In the genomic region with DNA sequence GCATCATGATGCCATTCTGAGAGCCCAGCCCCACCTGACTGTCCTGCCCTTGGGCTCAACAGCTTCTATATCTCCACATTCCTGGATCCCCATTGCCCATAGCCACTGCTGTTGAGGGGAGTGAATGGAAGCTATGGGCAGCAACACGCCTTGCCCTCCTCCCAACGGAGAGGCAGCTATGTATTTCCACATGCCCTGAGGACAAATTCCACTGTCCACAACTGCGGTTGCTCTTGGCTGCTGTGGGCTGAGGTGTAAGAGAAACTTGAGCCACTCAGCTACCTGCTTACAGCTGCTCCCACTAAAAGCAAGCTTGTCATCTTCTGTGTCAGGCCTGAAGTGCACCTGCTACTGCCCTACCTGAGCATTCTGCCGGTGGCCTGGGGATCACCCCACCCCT, we compare ENCODE assay signal across 26 cellular contexts.
"Had no signal": no experiment of that assay in that cellular context is flagged by ENCODE, and none has a peak within 500 bp of the region (broad histone marks: within the 10 kb centered on the region; RNA-seq: fewer than 3 reads in every experiment).

No MANE protein-coding gene starts in this region.

- H3K27me3 ChIP-seq: left lung, pancreas, suprapubic skin, tibial artery, vagina had no signal

- ATAC-seq: left colon, left lung, lower lobe of right lung, natural killer cell, pancreas, right cardiac atrium, sciatic nerve had no signal

- H3K27ac ChIP-seq: left lung, lower lobe of right lung, pancreas, prostate gland, skin epidermis, suprapubic skin, thoracic aorta, tibial artery, vagina had no signal

- H3K9me3 ChIP-seq: pancreas, prostate gland had no signal

- H3K4me3 ChIP-seq: left lung, lower lobe of right lung, pancreas, prostate gland, skin epidermis, suprapubic skin, thoracic aorta, tibial artery, vagina had no signal

- H3K36me3 ChIP-seq: left lung, lower lobe of right lung, pancreas, prostate gland, suprapubic skin, thoracic aorta, tibial artery, vagina had no signal

- DNase-seq: hypothalamus; immature natural killer cell; kidney; left colon; left lung; lower lobe of right lung; mesendoderm; naive B cell; natural killer cell; nucleus accumbens; pancreas; posterior cingulate gyrus; retina; right cardiac atrium; stimulated activated CD4-positive, alpha-beta T cell treated with anti-CD3 and anti-CD28 coated beads, Interleukin-12 subunit alpha, Interleukin-12 subunit beta, amount 100 ng/mL, for 4 hours; stimulated activated CD4-positive, alpha-beta T cell treated with anti-CD3 and anti-CD28 coated beads, Interleukin-15, amount 100 ng/mL, for 24 hours; stimulated activated CD4-positive, alpha-beta T cell treated with anti-CD3 and anti-CD28 coated beads, Interleukin-2, amount 100 ng/mL, for 24 hours; stimulated activated CD4-positive, alpha-beta T cell treated with anti-CD3 and anti-CD28 coated beads, Interleukin-4, amount 100 ng/mL, for 1 hour; stimulated activated naive CD4-positive, alpha-beta T cell; tibial artery had no signal

- H3K4me1 ChIP-seq: left lung, lower lobe of right lung, pancreas, prostate gland, suprapubic skin, tibial artery, vagina had no signal
